ENCODE assay signal across 1 cellular context in the genomic region with DNA sequence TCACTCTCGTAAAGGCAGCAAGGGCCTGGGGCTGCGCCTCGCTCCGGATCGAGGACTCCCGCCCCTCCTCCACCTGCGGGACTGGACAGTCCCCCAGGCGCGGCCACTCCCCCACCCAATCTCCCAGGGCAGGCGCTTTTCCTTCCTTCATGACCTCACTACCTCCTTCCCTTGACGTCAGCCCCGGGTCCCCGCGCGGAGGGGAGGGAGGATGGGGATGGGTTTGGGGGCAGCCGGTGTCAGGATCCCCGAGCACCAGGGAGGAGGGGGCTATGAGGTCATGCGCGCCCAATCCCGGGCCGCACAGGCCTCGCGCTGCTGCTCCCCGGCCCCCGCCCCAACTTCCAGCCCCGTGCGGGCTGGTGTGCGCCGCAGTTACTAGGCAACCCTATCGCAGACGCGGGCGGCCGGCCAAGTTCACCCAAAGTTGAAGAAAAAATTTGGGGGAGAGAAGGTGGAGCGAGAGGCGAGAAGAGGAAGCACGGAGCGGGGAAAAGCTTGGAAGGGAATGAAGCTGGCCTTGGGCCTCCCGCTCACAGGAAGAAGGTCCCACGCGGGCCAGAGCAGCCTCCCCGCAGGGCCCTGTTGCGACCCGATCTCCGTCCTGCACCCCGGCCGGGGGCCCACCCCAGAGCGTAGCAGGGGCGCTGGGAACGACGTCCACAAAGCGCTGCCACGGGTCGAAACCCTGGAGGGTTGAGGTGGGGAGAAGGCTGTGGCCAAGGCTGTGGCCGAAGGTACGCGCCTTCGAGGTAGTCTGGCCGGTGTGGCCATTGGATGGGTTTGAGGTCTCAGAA.
TF ChIP-seq lines count a peak whose summit lies in the region.

No MANE protein-coding gene starts in this region.

TF ChIP-seq in K562, 482 proteins besides CTCF, POLR2A, EP300 and RAD21 (continued from another document):
- peak; percentile 56; the same call in 1 of the 2 replicates for TF ChIP-seq MGA (IDR thresholded peaks at IDR 0.05)
- TF ChIP-seq, protein P1, sequence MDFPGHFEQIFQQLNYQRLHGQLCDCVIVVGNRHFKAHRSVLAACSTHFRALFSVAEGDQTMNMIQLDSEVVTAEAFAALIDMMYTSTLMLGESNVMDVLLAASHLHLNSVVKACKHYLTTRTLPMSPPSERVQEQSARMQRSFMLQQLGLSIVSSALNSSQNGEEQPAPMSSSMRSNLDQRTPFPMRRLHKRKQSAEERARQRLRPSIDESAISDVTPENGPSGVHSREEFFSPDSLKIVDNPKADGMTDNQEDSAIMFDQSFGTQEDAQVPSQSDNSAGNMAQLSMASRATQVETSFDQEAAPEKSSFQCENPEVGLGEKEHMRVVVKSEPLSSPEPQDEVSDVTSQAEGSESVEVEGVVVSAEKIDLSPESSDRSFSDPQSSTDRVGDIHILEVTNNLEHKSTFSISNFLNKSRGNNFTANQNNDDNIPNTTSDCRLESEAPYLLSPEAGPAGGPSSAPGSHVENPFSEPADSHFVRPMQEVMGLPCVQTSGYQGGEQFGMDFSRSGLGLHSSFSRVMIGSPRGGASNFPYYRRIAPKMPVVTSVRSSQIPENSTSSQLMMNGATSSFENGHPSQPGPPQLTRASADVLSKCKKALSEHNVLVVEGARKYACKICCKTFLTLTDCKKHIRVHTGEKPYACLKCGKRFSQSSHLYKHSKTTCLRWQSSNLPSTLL (IDR thresholded peaks at IDR 0.05): no peak
- TF ChIP-seq ZFX (CRISPR knock-in tag; IDR thresholded peaks at IDR 0.05): peak; percentile 69
- no peak for TF ChIP-seq KDM1A (IDR thresholded peaks at IDR 0.05)
- no peak for TF ChIP-seq TFAM (CRISPR knock-in tag; conservative IDR thresholded peaks at IDR 0.05)
- peak; percentile 86 for TF ChIP-seq ATF2 (CRISPR knock-in tag; IDR thresholded peaks at IDR 0.05)
- no peak for TF ChIP-seq MAFK (IDR thresholded peaks at IDR 0.05; ENCODE audit: low read length)
- peak; percentile 59; the same call in 1 of the 2 replicates for TF ChIP-seq TOE1 (IDR thresholded peaks at IDR 0.05; ENCODE audit: borderline replicate concordance)
- TF ChIP-seq TOE1 (CRISPR knock-in tag; IDR thresholded peaks at IDR 0.05; ENCODE audit: borderline replicate concordance, low read depth): no peak
- TF ChIP-seq KDM2B (CRISPR knock-in tag; IDR thresholded peaks at IDR 0.05): no peak
- 0 out of 2 replicates have a peak, but pooled peaks have one; percentile 31 for TF ChIP-seq NCOR1 (IDR thresholded peaks at IDR 0.05)
- TF ChIP-seq JUN (IDR thresholded peaks at IDR 0.05; ENCODE audit: borderline replicate concordance, low read depth, low read length): peak; percentile 26; the same call in 1 of the 2 replicates
- TF ChIP-seq JUN (CRISPR knock-in tag; IDR thresholded peaks at IDR 0.05; ENCODE audit: borderline replicate concordance): peak; percentile 88; the same call in 1 of the 2 replicates
- no peak for TF ChIP-seq MCM7 (IDR thresholded peaks at IDR 0.05)
- TF ChIP-seq CREB1 (IDR thresholded peaks at IDR 0.05): peak; percentile 88
- TF ChIP-seq CREB1 (CRISPR knock-in tag; IDR thresholded peaks at IDR 0.05): peak; percentile 91
- TF ChIP-seq EGR1 (conservative IDR thresholded peaks at IDR 0.05): peak; percentile 17; the same call in 1 of the 2 replicates
- no peak for TF ChIP-seq CEBPB (tag; IDR thresholded peaks at IDR 0.05)
TF ChIP-seq in K562: peak in this region for 53.
